In the genomic region with DNA sequence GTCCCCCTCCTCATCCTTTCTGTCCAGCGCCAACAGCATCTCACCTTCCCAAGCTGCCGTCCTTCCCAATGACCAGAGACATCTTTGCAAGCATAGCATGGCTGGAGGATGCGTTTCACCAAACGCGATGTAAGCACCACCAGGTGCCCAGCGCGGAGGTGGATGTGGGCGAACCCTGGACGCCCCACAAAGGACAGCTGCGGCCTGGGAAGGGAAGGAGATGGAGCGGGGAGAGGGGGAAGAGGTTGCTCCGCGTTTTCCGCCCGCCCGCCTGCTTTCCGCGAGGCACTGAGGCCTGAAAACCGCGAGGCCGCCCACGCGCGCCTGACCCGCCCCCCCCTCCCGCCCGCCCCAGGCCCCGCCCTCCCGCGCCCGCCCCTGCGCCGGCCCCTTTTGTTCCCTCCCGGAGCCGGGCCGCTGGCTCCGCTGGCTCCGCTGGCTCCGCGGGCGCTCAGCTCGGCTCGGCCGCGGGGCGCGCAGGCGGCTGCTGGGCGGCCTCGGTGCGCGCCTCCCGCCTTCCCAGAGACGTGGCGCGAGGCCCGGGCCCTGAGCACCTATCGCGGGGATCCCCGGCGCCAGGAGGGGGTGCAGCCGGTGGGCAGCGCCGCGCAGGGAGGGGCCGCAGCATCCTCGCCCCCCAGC, we compare ENCODE assay signal across 8 cellular contexts. TPM values are rescaled to one million over a fixed set of nuclear protein-coding genes. Genes with fewer than 3 reads are reported as not detected.
DNase-seq lines count a peak whose midpoint lies in the region; ATAC-seq and TF ChIP-seq lines count a peak whose summit lies in the region.

A gene (plus strand): TSS at position 390 of the 642 bp plus-strand sequence. CDS start 28,140 bp downstream, outside the sequence.

- 3 to 13% methylated on average over 3 to 58 of the region's 67 CpGs for WGBS in endodermal cell (ENCODE audit: insufficient coverage in 1 of 2, insufficient read length in 1 of 2), 2 experiments

- no peaks in the 10 kb centered on the region for H3K27me3 ChIP-seq in endodermal cell (ENCODE audit: control insufficient read depth, insufficient read depth, low read length, poor library complexity, severe bottlenecking)

- H3K36me3 Mint-ChIP-seq in endodermal cell (ENCODE audit: low read depth): no peaks in the 10 kb centered on the region

- DNase-seq in GM13977 (ENCODE audit: low spot score) (peak; percentile 94), NOMO-1 (lab: John Stamatoyannopoulos, UW; ENCODE audit: unreplicated experiment in 2 of 2) (peak; percentile 93 to 99), endodermal cell (peak; percentile 94), mesenteric fat pad (ENCODE audit: low spot score) (peak; percentile 92)
- DNase-seq in activated CD8-positive, alpha-beta memory T cell treated with anti-CD3 and anti-CD28 coated beads, Interleukin-2, amount 50 U/mL, for 24 hours (ENCODE audit: extremely low read depth): peak; percentile 29
- peak; percentile 48 for DNase-seq in stimulated activated CD8-positive, alpha-beta memory T cell treated with anti-CD3 and anti-CD28 coated beads, Interleukin-12 subunit alpha, Interleukin-12 subunit beta, amount 100 ng/mL, for 24 hours (ENCODE audit: extremely low read depth)

- no peak for TF ChIP-seq CTCF in GM13977 (IDR thresholded peaks at IDR 0.05; ENCODE audit: extremely low read depth, insufficient read depth, missing control alignments)
- TF ChIP-seq CTCF in endodermal cell (conservative IDR thresholded peaks at IDR 0.05): no peak

- peaks cover 16% of the 10 kb centered on the region for H3K4me1 ChIP-seq in endodermal cell (ENCODE audit: control insufficient read depth, insufficient read depth, low read length)

- H3K36me3 ChIP-seq in endodermal cell (ENCODE audit: control insufficient read depth, insufficient read depth, low read length): no peaks in the 10 kb centered on the region

- no peaks in the 10 kb centered on the region for H3K27me3 Mint-ChIP-seq in endodermal cell (ENCODE audit: insufficient read depth)

- H3K9ac ChIP-seq in endodermal cell (ENCODE audit: extremely low read depth, low read length, poor library complexity, severe bottlenecking): peak within 1 kb of the TSS; percentile 73

- no peaks in the 10 kb centered on the region for H3K9me3 ChIP-seq in endodermal cell (ENCODE audit: control insufficient read depth, low read length)

- peak within 1 kb of the TSS; percentile 69 for H3K4me3 Mint-ChIP-seq in endodermal cell

- H3K9me3 Mint-ChIP-seq in endodermal cell: no peaks in the 10 kb centered on the region

- H3K4me1 Mint-ChIP-seq in endodermal cell: peaks cover 37% of the 10 kb centered on the region

- in situ Hi-C loops in GM13977 (cut with MboI; ENCODE audit: low pct_unique_long_range_greater_than_20kb, low sequenced_read_pairs, unreplicated experiment): no loop called here

- peak within 1 kb of the TSS; percentile 89 for H3K27ac ChIP-seq in endodermal cell (ENCODE audit: low read depth, low read length)

- H3K27ac Mint-ChIP-seq in endodermal cell: peak within 1 kb of the TSS; percentile 87

- peak within 1 kb of the TSS; percentile 88 for H3K4me3 ChIP-seq in endodermal cell (ENCODE audit: low read length)

- ATAC-seq in HG03175 (IDR thresholded peaks at IDR 0.05; ENCODE audit: unreplicated experiment) (peak; percentile 60), HG02970 (IDR thresholded peaks at IDR 0.05; ENCODE audit: low FRiP score, unreplicated experiment) (no peak)

RNA-seq across cellular contexts. Expression of the gene that starts here (rescaled TPM):
- total RNA-seq in endodermal cell (10 to 100 TPM; 44.3 to 57.2 TPM), mesenteric fat pad (12.5 TPM)
- polyA plus RNA-seq in endodermal cell (2013, experiment 1 of 2): 32.1 TPM
- 33.9 TPM for polyA plus RNA-seq in endodermal cell (2013, experiment 2 of 2)

Comparison
In these comparisons a context has a peak if more than half of its experiments do, and no peak if none do; other contexts are left out.
1. DNase-seq: peak in every context shown above with its lines; median percentile 96 in NOMO-1; 94 in GM13977; 94 in endodermal cell; 92 in mesenteric fat pad; 48 in stimulated activated CD8-positive, alpha-beta memory T cell treated with anti-CD3 and anti-CD28 coated beads, Interleukin-12 subunit alpha, Interleukin-12 subunit beta, amount 100 ng/mL, for 24 hours; 29 in activated CD8-positive, alpha-beta memory T cell treated with anti-CD3 and anti-CD28 coated beads, Interleukin-2, amount 50 U/mL, for 24 hours.